1 cellular context compared by ENCODE assay signal in genomic region chr16:11566398-11566797, GRCh38.
TF ChIP-seq lines count a peak whose summit lies in the region.

No MANE protein-coding gene starts in this region.

TF ChIP-seq in GM23338, 12 proteins besides CTCF, POLR2A, EP300 and RAD21 (continued from another document):
- TF ChIP-seq CREB1 (CRISPR knock-in tag; IDR thresholded peaks at IDR 0.05; ENCODE audit: low read depth): no peak
- no peak for TF ChIP-seq NANOG (IDR thresholded peaks at IDR 0.05; ENCODE audit: borderline replicate concordance)
- TF ChIP-seq ZNF114 (CRISPR knock-in tag; IDR thresholded peaks at IDR 0.05): no peak
- no peak for TF ChIP-seq ZNF462 (CRISPR knock-in tag; IDR thresholded peaks at IDR 0.05)
- no peak for TF ChIP-seq REST (IDR thresholded peaks at IDR 0.05; ENCODE audit: unreplicated experiment)
- TF ChIP-seq ZNF331 (CRISPR knock-in tag; IDR thresholded peaks at IDR 0.05; ENCODE audit: low read depth): no peak
- no peak for TF ChIP-seq STAT1 (IDR thresholded peaks at IDR 0.05; ENCODE audit: unreplicated experiment)
TF ChIP-seq in GM23338: peak in this region for 0.
